Comparison of ENCODE assay signal across 15 cellular contexts in the genomic region with DNA sequence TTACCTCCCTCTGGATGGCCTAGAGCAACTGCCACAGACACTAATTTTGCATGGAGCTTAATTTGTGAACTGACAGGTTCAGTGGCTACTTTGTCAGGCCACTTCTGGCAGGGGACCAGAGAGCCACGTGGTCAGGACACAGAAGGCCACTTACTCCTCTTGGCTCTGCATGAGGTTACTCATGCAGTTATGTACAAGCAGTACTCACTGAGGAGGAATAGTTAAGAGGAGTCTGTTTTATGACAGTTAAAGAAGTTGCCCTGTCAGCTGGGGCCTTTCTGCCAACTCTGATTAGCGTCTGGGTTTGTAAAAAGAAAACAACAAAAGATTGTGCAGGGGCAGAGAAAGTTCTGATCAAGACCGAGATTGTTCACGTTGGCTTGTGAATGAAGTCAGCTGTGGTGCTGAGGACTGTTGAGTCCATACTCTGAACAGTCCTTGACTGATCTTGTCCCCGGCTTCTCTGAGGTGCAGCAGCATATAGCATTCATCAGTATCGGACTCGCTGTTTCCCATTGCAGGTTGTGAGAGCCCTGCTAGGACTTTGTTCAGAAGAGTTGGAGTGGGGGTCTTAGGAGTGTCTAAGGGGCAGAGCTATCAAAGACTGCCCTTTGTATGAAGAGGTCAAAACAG. TPM values are rescaled to one million over a fixed set of nuclear protein-coding genes. Genes with fewer than 3 reads are reported as not detected.
DNase-seq lines count a peak whose midpoint lies in the region; ATAC-seq and TF ChIP-seq lines count a peak whose summit lies in the region.
"Had no signal": no experiment of that assay in that cellular context is flagged by ENCODE, and none has a peak within 500 bp of the region (broad histone marks: within the 10 kb centered on the region; RNA-seq: fewer than 3 reads in every experiment).

No MANE protein-coding gene starts in this region.

- H3K4me2 ChIP-seq in parathyroid adenoma (ENCODE audit: low read length): peak overlapping the region; percentile 28

- in situ Hi-C loops in SK-MEL-5 (cut with HindIII; ENCODE audit: low pct_unique_long_range_greater_than_20kb, low sequenced_read_pairs): no loop called here

- H3K27ac ChIP-seq in left ventricle myocardium inferior (replicated peaks) (peak overlapping the region; percentile 77), parathyroid adenoma (peak overlapping the region; percentile 72)

- H2AFZ ChIP-seq in parathyroid adenoma: peak overlapping the region; percentile 1

- peaks cover 34% of the 10 kb centered on the region for H3K4me1 ChIP-seq in left ventricle myocardium inferior
- H3K4me1 ChIP-seq in parathyroid adenoma: peaks cover 12% of the 10 kb centered on the region

- H3K9me3 ChIP-seq in left ventricle myocardium inferior (replicated peaks) (no peaks in the 10 kb centered on the region), parathyroid adenoma (ENCODE audit: control insufficient read depth, low read length) (no peaks in the 10 kb centered on the region)

- TF ChIP-seq CTCF in left ventricle myocardium inferior (IDR thresholded peaks at IDR 0.05; ENCODE audit: borderline replicate concordance) (no peak), parathyroid adenoma (IDR thresholded peaks at IDR 0.05) (no peak), GM20000 (IDR thresholded peaks at IDR 0.05; ENCODE audit: extremely low read depth, missing control alignments) (no peak)

- DNase-seq in Ammon's horn (ENCODE audit: low spot score) (peak; percentile 78), SK-MEL-5 (ENCODE audit: low read depth, low spot score) (peak; percentile 34), left ventricle myocardium inferior (peak; percentile 76), SKM-1 (lab: John Stamatoyannopoulos, UW; ENCODE audit: unreplicated experiment) (no peak), SHP77 treated with DMSO at 0.1 percent for 48 hours (lab: John Stamatoyannopoulos, UW) (no peak), GM20000 (ENCODE audit: low spot score) (no peak)
- DNase-seq: activated CD4-positive, alpha-beta T cell treated with anti-CD3 and anti-CD28 coated beads for 1 hour; activated effector memory CD4-positive, alpha-beta T cell treated with anti-CD3 and anti-CD28 coated beads, Interleukin-2, amount 50 U/mL, for 16 hours; dermis blood vessel endothelial cell; naive B cell; NCI-H2171 treated with DMSO at 0.1 percent for 48 hours; stimulated activated CD4-positive, alpha-beta T cell treated with anti-CD3 and anti-CD28 coated beads, Interleukin-1b, Interleukin-23, amount 100 ng/mL, for 48 hours; stimulated activated naive CD4-positive, alpha-beta T cell treated with Interleukin-2 at 50 U/mL for 16 hours had no signal

- H3K9ac ChIP-seq in parathyroid adenoma: no peak overlapping the region

- no peaks in the 10 kb centered on the region for H3K79me2 ChIP-seq in parathyroid adenoma

- H3K27me3 ChIP-seq in left ventricle myocardium inferior (ENCODE audit: low read depth): no peaks in the 10 kb centered on the region
- no peaks in the 10 kb centered on the region for H3K27me3 ChIP-seq in parathyroid adenoma (ENCODE audit: control insufficient read depth, insufficient read depth, low read length)

- peaks cover 3% of the 10 kb centered on the region for H3K36me3 ChIP-seq in left ventricle myocardium inferior
- no peaks in the 10 kb centered on the region for H3K36me3 ChIP-seq in parathyroid adenoma (ENCODE audit: control insufficient read depth, insufficient read depth, low read length)

- ATAC-seq in HG02981 (IDR thresholded peaks at IDR 0.05; ENCODE audit: unreplicated experiment): no peak

- H3K4me3 ChIP-seq in left ventricle myocardium inferior (no peak overlapping the region), parathyroid adenoma (ENCODE audit: low read depth, low read length) (peak overlapping the region; percentile 17)

- intact Hi-C loops in left ventricle myocardium inferior (cut with micrococcal nuclease): no loop called here

RNA-seq across cellular contexts. Expression of a gene that starts 41.4 kb away (rescaled TPM):
- total RNA-seq in SK-MEL-5 (2014; rRNA removed; shearing (Covaris generic)): 23.6 and 27.6 TPM in 2 replicates
- polyA plus RNA-seq in SK-MEL-5 (2015; cell fraction: cytosol; rRNA removed): 21.2 and 30.9 TPM in 2 replicates
- polyA plus RNA-seq in SK-MEL-5 (2015; cell fraction: nucleus; rRNA removed): 39.4 and 49.5 TPM in 2 replicates
- total RNA-seq in left ventricle myocardium inferior: 19.2 TPM

Comparison
In these comparisons a context has a peak if more than half of its experiments do, and no peak if none do; other contexts are left out.
1. DNase-seq: peak in Ammon's horn (single experiment), SK-MEL-5 (single experiment) and left ventricle myocardium inferior (single experiment); none in SKM-1 (single experiment), SHP77 treated with DMSO at 0.1 percent for 48 hours (single experiment) and GM20000 (single experiment).